Comparison of ENCODE assay signal across 8 cellular contexts in genomic region chr1:65254320-65255087, GRCh38. TPM values are rescaled to one million over a fixed set of nuclear protein-coding genes. Genes with fewer than 3 reads are reported as not detected.
DNase-seq lines count a peak whose midpoint lies in the region; ATAC-seq and TF ChIP-seq lines count a peak whose summit lies in the region.

No MANE protein-coding gene starts in this region.

- intact Hi-C loops in aorta (cut with DNase I): loop anchor here in 1 of 2 donors (10.0 kb wide), 1 partner anchor 160 kb away; no protein-coding TSS in a partner anchor

- TF ChIP-seq POLR2A in NB4 (IDR thresholded peaks at IDR 0.05; ENCODE audit: extremely low read depth, insufficient read length): peak; percentile 82

- peak overlapping the region; percentile 84 to 85 for H3K27ac ChIP-seq in right atrium auricular region
- H3K27ac ChIP-seq in aorta (ENCODE audit: low read depth in 1 of 2, low read length in 2 of 2): no peak overlapping the region

- H3K9ac ChIP-seq in adipocyte (ENCODE audit: low read length): peak overlapping the region; percentile 83

- no peaks in the 10 kb centered on the region for H3K9me3 ChIP-seq in adipocyte (ENCODE audit: control insufficient read depth, low read length)
- H3K9me3 ChIP-seq in right atrium auricular region: no peaks in the 10 kb centered on the region
- H3K9me3 ChIP-seq in aorta (ENCODE audit: control insufficient read depth, low read length): no peaks in the 10 kb centered on the region

- ATAC-seq in HG02571 (IDR thresholded peaks at IDR 0.05; ENCODE audit: unreplicated experiment) (peak; percentile 94), aorta (ENCODE audit: low FRiP score) (peak; percentile 91)

- H3K4me1 ChIP-seq in adipocyte (ENCODE audit: control insufficient read depth, insufficient read depth, low read length): peaks cover 10% of the 10 kb centered on the region
- H3K4me1 ChIP-seq in right atrium auricular region: peaks cover 0 to 20% of the 10 kb centered on the region in 2 donors
- no peaks in the 10 kb centered on the region for H3K4me1 ChIP-seq in aorta (ENCODE audit: control insufficient read depth in 1 of 2, insufficient read depth in 2 of 2, low read length in 2 of 2)

- H3K27me3 ChIP-seq in adipocyte (replicated peaks; ENCODE audit: control insufficient read depth, insufficient read depth, low read length) (no peaks in the 10 kb centered on the region), right atrium auricular region (no peaks in the 10 kb centered on the region), aorta (ENCODE audit: control insufficient read depth in 1 of 2, insufficient read depth in 2 of 2, low read length in 1 of 2) (no peaks in the 10 kb centered on the region)

- H3K4me3 ChIP-seq in NB4 (ENCODE audit: low read depth, low read length): no peak overlapping the region
- H3K4me3 ChIP-seq in adipocyte (ENCODE audit: low read length): peak overlapping the region; percentile 92
- H3K4me3 ChIP-seq in right atrium auricular region: peak overlapping the region; percentile 73 to 89
- H3K4me3 ChIP-seq in aorta (ENCODE audit: low read length in 2 of 2): peak overlapping the region; percentile 62 to 65

- peak; percentile 74 for DNase-seq in NB4 (ENCODE audit: low read depth)
- peak; percentile 76 for DNase-seq in T follicular helper cell (ENCODE audit: low read depth)
- DNase-seq in adipocyte (ENCODE audit: low read depth): peak; percentile 94
- no peak for DNase-seq in right atrium auricular region (ENCODE audit: low spot score)
- peak; percentile 89 for DNase-seq in putamen (ENCODE audit: low spot score)
- DNase-seq in aorta: peak; percentile 86 to 92

- H3K36me3 ChIP-seq in adipocyte (ENCODE audit: control insufficient read depth, insufficient read depth, low read length, severe bottlenecking) (no peaks in the 10 kb centered on the region), right atrium auricular region (no peaks in the 10 kb centered on the region), aorta (ENCODE audit: control insufficient read depth in 1 of 2, insufficient read depth in 2 of 2, low read length in 1 of 2) (no peaks in the 10 kb centered on the region)

- TF ChIP-seq CTCF in GM12873 (IDR thresholded peaks at IDR 0.05; ENCODE audit: insufficient read depth, low read depth, low read length, missing control alignments): peak; percentile 14
- no peak for TF ChIP-seq CTCF in NB4 (IDR thresholded peaks at IDR 0.05; ENCODE audit: low read depth, low read length)
- no peak for TF ChIP-seq CTCF in right atrium auricular region (IDR thresholded peaks at IDR 0.05)

- 0% methylated on average over 73 to 92 of the region's 92 CpGs for WGBS in aorta, 2 donors

RNA-seq across cellular contexts. Expression of gene DNAJC6, which starts 54.8 kb away (rescaled TPM):
- total RNA-seq in right atrium auricular region: 10 to 100 TPM; 17.3 to 24.6 TPM
- 1 to 10 TPM; 2.3 to 3.8 TPM for total RNA-seq in aorta
- polyA plus RNA-seq in aorta: 1 to 10 TPM in 1 of 2 donors, not detected in 1; 1.3 TPM

Comparison
In these comparisons a context has a peak if more than half of its experiments do, and no peak if none do; other contexts are left out.
1. H3K27ac ChIP-seq: peak in right atrium auricular region (2 of 2); none in aorta (0 of 2).